Comparison of ENCODE assay signal across 3 cellular contexts in genomic region chr2:236095502-236095901, GRCh38.
TF ChIP-seq lines count a peak whose summit lies in the region.

No MANE protein-coding gene starts in this region.

TF ChIP-seq in A549, 52 proteins besides CTCF, POLR2A, EP300 and RAD21:
- TF ChIP-seq HDAC2 (IDR thresholded peaks at IDR 0.05) (no peak), SMC3 (IDR thresholded peaks at IDR 0.05) (no peak), ZC3H11A (IDR thresholded peaks at IDR 0.05) (no peak), MAFK (IDR thresholded peaks at IDR 0.05; ENCODE audit: partially characterized antibody) (peak; percentile 91)
- TF ChIP-seq, protein P1, sequence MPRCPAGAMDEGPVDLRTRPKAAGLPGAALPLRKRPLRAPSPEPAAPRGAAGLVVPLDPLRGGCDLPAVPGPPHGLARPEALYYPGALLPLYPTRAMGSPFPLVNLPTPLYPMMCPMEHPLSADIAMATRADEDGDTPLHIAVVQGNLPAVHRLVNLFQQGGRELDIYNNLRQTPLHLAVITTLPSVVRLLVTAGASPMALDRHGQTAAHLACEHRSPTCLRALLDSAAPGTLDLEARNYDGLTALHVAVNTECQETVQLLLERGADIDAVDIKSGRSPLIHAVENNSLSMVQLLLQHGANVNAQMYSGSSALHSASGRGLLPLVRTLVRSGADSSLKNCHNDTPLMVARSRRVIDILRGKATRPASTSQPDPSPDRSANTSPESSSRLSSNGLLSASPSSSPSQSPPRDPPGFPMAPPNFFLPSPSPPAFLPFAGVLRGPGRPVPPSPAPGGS (IDR thresholded peaks at IDR 0.05), result no peak

TF ChIP-seq in IMR-90, 13 proteins besides CTCF, POLR2A, EP300 and RAD21:
- peak; percentile 91 for TF ChIP-seq MAFK (IDR thresholded peaks at IDR 0.05; ENCODE audit: low read depth, low read length)
- TF ChIP-seq, protein P2, sequence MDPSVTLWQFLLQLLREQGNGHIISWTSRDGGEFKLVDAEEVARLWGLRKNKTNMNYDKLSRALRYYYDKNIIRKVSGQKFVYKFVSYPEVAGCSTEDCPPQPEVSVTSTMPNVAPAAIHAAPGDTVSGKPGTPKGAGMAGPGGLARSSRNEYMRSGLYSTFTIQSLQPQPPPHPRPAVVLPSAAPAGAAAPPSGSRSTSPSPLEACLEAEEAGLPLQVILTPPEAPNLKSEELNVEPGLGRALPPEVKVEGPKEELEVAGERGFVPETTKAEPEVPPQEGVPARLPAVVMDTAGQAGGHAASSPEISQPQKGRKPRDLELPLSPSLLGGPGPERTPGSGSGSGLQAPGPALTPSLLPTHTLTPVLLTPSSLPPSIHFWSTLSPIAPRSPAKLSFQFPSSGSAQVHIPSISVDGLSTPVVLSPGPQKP (IDR thresholded peaks at IDR 0.05; ENCODE audit: borderline replicate concordance, low read depth, low read length), result no peak
- TF ChIP-seq CHD1 (IDR thresholded peaks at IDR 0.05; ENCODE audit: low read depth, low read length), result no peak
TF ChIP-seq in IMR-90: peak in this region for 1.

TF ChIP-seq in H1, 55 proteins besides CTCF, POLR2A, EP300 and RAD21:
- no peak for TF ChIP-seq SAP30 (IDR thresholded peaks at IDR 0.05; ENCODE audit: insufficient read depth, insufficient replicate concordance, low read length)
- no peak for TF ChIP-seq CBX5 (IDR thresholded peaks at IDR 0.05; ENCODE audit: low read depth, low read length)
- TF ChIP-seq MAFK (IDR thresholded peaks at IDR 0.05; ENCODE audit: low read depth, low read length), result peak; percentile 67; the same call in 1 of the 2 replicates
TF ChIP-seq in H1: peak in this region for 1.
